ENCODE assay signal across 8 cellular contexts in the genomic region with DNA sequence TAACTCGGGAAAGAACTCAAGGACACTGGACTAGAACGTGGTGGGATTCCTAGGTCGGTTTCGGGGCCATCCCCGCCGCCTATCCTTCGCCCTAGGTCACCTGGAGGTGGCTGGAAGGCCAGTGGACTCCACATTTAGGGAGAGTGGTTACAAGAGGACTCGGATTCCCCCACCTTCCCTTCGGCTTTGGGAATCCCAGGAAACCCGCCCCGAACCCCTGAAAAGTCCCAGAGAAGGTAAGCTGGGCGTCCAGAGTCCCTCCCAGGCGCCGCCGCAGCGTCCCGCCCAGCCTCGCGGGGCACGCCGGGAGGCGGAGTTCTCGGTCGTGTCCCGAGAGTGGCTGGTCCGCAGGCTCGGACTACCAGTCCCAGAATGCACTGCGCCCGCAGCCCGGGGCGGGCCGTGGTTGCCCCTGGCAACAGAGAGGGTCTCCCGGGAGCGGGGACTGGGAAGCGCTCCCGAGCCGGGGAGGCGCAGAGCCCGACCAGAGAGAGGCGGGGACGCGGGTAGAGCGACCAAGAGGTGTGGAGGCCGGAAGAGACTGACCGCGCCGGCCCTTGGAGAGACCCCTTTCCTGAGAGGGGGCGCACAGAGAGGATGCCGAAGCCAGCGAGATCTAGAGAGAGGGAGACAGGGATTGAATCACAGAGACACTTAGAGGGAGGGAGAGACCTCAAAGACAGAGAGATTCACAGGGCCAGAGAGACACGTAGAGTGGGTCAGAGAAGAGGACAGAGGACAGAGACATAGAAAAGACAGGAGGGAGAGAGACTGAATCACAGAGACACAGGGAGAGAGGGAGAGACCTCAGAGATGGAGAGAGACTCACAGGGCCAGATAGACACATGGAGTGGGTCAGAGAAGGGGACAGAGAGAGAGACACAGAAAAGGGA. TPM values are rescaled to one million over a fixed set of nuclear protein-coding genes. Genes with fewer than 3 reads are reported as not detected.
DNase-seq lines count a peak whose midpoint lies in the region; ATAC-seq and TF ChIP-seq lines count a peak whose summit lies in the region.

No MANE protein-coding gene starts in this region.

- peaks cover 3% of the 10 kb centered on the region for H3K79me1 ChIP-seq in mesendoderm (ENCODE audit: low read length)

- peak overlapping the region; percentile 96 for H3K4me2 ChIP-seq in mesendoderm (ENCODE audit: low read length)
- no peak overlapping the region for H3K4me2 ChIP-seq in OCI-LY7 (ENCODE audit: low read length)

- peaks cover 14% of the 10 kb centered on the region for H3K36me3 ChIP-seq in endodermal cell (ENCODE audit: control insufficient read depth, insufficient read depth, low read length)
- H3K36me3 ChIP-seq in mesendoderm (ENCODE audit: control insufficient read depth, insufficient read depth, low read length): no peaks in the 10 kb centered on the region
- no peaks in the 10 kb centered on the region for H3K36me3 ChIP-seq in OCI-LY7 (ENCODE audit: insufficient read depth, low read length)

- peak overlapping the region; percentile 84 for H3K27ac Mint-ChIP-seq in endodermal cell

- peaks cover 23% of the 10 kb centered on the region for H3K27me3 Mint-ChIP-seq in endodermal cell (ENCODE audit: insufficient read depth)

- no TSS peak for BruUV-seq in OCI-LY7 (replicated peaks; lab: Mats Ljungman, UMichigan)

- no peaks in the 10 kb centered on the region for H3K9me3 Mint-ChIP-seq in endodermal cell

- peak overlapping the region; percentile 98 for H3K56ac ChIP-seq in mesendoderm (ENCODE audit: low read length)

- H4K8ac ChIP-seq in mesendoderm (ENCODE audit: low read depth, low read length): no peak overlapping the region

- peak overlapping the region; percentile 80 for H3K4me3 ChIP-seq in endodermal cell (ENCODE audit: low read length)
- peak overlapping the region; percentile 64 for H3K4me3 ChIP-seq in mesendoderm (ENCODE audit: low read length)
- no peak overlapping the region for H3K4me3 ChIP-seq in OCI-LY7 (ENCODE audit: low read depth, low read length, poor library complexity, severe bottlenecking)

- CTCF ChIA-PET in OCI-LY7 (lab: Charles Lee; ENCODE audit: unreplicated experiment): no interaction called here

- H3K4me1 Mint-ChIP-seq in endodermal cell: peaks cover 8% of the 10 kb centered on the region

- peak overlapping the region; percentile 52 for H3K18ac ChIP-seq in mesendoderm (ENCODE audit: low read length)

- no peak overlapping the region for H2BK120ac ChIP-seq in mesendoderm (ENCODE audit: low read depth, low read length)

- H3K9me3 ChIP-seq in endodermal cell (ENCODE audit: control insufficient read depth, low read length): no peaks in the 10 kb centered on the region
- H3K9me3 ChIP-seq in OCI-LY7 (ENCODE audit: low read length): no peaks in the 10 kb centered on the region

- H3K4ac ChIP-seq in mesendoderm (ENCODE audit: low read depth, low read length): peak overlapping the region; percentile 39

- H2AFZ ChIP-seq in OCI-LY7 (ENCODE audit: low read length): no peak overlapping the region

- no peaks in the 10 kb centered on the region for H3K4me1 ChIP-seq in endodermal cell (ENCODE audit: control insufficient read depth, insufficient read depth, low read length)
- peaks cover 5% of the 10 kb centered on the region for H3K4me1 ChIP-seq in mesendoderm (ENCODE audit: control insufficient read depth, low read depth, low read length)
- H3K4me1 ChIP-seq in OCI-LY7 (ENCODE audit: insufficient read depth, low read length, poor library complexity, severe bottlenecking): peaks cover 7% of the 10 kb centered on the region

- POLR2A ChIA-PET in OCI-LY7 (lab: Charles Lee): no interaction called here

- H3K27ac ChIP-seq in endodermal cell (ENCODE audit: low read depth, low read length) (no peak overlapping the region), mesendoderm (ENCODE audit: low read depth, low read length) (no peak overlapping the region), OCI-LY7 (ENCODE audit: low read depth, low read length, poor library complexity, severe bottlenecking) (no peak overlapping the region)

- peak overlapping the region; percentile 74 for H2BK5ac ChIP-seq in mesendoderm (ENCODE audit: low read length)

- WGBS in endodermal cell (ENCODE audit: insufficient coverage in 1 of 2, insufficient read length in 1 of 2), 2 experiments: 1 to 3% methylated on average over 20 to 51 of the region's 51 CpGs
- WGBS in mesendoderm (ENCODE audit: extremely low coverage, insufficient coverage, low lambda C conversion rate): no CpG with 5 or more reads among the region's 51 CpGs

- no peak overlapping the region for H3K4me3 Mint-ChIP-seq in endodermal cell

- peaks cover 6% of the 10 kb centered on the region for H3K36me3 Mint-ChIP-seq in endodermal cell (ENCODE audit: low read depth)

- intact Hi-C loops in OCI-LY7 (cut with micrococcal nuclease; ENCODE audit: unreplicated experiment): no loop called here

- DNase-seq in NCI-H748 treated with DMSO at 0.1 percent for 48 hours (lab: John Stamatoyannopoulos, UW) (peak; percentile 92), endodermal cell (peak; percentile 100), mesendoderm (peak; percentile 98), OCI-LY7 (ENCODE audit: low spot score) (no peak)
- DNase-seq in activated CD8-positive, alpha-beta memory T cell treated with anti-CD3 and anti-CD28 coated beads for 48 hours (ENCODE audit: low read depth in 2 of 3, low spot score in 2 of 3): peak in 2 of 3 experiments; percentile 71 to 73
- DNase-seq in stimulated activated CD4-positive, alpha-beta T cell treated with anti-CD3 and anti-CD28 coated beads, TNF-alpha, amount 100 ng/mL, for 4 hours (ENCODE audit: low read depth in 3 of 3): peak; percentile 54 to 63 (median 60)

- peak overlapping the region; percentile 17 for H2AK5ac ChIP-seq in mesendoderm (ENCODE audit: low read length)

- peak overlapping the region; percentile 89 for H4K5ac ChIP-seq in mesendoderm (ENCODE audit: low read length)

- peak overlapping the region; percentile 46 for H3K9ac ChIP-seq in endodermal cell (ENCODE audit: extremely low read depth, low read length, poor library complexity, severe bottlenecking)
- H3K9ac ChIP-seq in mesendoderm (ENCODE audit: low read length): peak overlapping the region; percentile 96

- peak; percentile 57 for ATAC-seq in GM18519 (IDR thresholded peaks at IDR 0.05; ENCODE audit: low FRiP score, unreplicated experiment)
- peak; percentile 78 for ATAC-seq in HG03066 (IDR thresholded peaks at IDR 0.05; ENCODE audit: low read depth, unreplicated experiment)

- no peak overlapping the region for H2BK15ac ChIP-seq in mesendoderm (replicated peaks; ENCODE audit: low read depth)

- H3K23ac ChIP-seq in mesendoderm (ENCODE audit: low read length): no peak overlapping the region

- H4K20me1 ChIP-seq in OCI-LY7 (ENCODE audit: insufficient read depth, low read length): no peaks in the 10 kb centered on the region

- H3K79me2 ChIP-seq in mesendoderm (ENCODE audit: control insufficient read depth, insufficient read depth, low read length) (no peaks in the 10 kb centered on the region), OCI-LY7 (ENCODE audit: insufficient read depth, low read depth, low read length) (no peaks in the 10 kb centered on the region)

- TF ChIP-seq CTCF in endodermal cell (conservative IDR thresholded peaks at IDR 0.05) (no peak), OCI-LY7 (conservative IDR thresholded peaks at IDR 0.05; ENCODE audit: low read length) (no peak)

- peaks cover 47% of the 10 kb centered on the region for H3K27me3 ChIP-seq in endodermal cell (ENCODE audit: control insufficient read depth, insufficient read depth, low read length, poor library complexity, severe bottlenecking)
- H3K27me3 ChIP-seq in mesendoderm (ENCODE audit: insufficient read depth, low read length, poor library complexity): peaks cover 3% of the 10 kb centered on the region

- no peaks in the 10 kb centered on the region for H3K9me2 ChIP-seq in OCI-LY7 (ENCODE audit: insufficient read depth, low read length)

RNA-seq across cellular contexts. Expression of a gene that starts 2.6 kb away (rescaled TPM):
- total RNA-seq in endodermal cell: 1 to 10 TPM; 2.7 to 5.6 TPM
- polyA plus RNA-seq in endodermal cell (2013, experiment 1 of 2): 10.6 TPM
- 8.2 TPM for polyA plus RNA-seq in endodermal cell (2013, experiment 2 of 2)
- 1.8 TPM for polyA plus RNA-seq in mesendoderm (2013, experiment 1 of 2)
- polyA plus RNA-seq in mesendoderm (2013, experiment 2 of 2): 2.0 TPM
- not detected in 2 replicates for total RNA-seq in OCI-LY7 (2014; rRNA removed; shearing (Covaris generic))
- not detected in 2 replicates for total RNA-seq in OCI-LY7 (2022)

RNA-seq across cellular contexts. Expression of a gene that starts 11.7 kb away (rescaled TPM):
- total RNA-seq in endodermal cell: 100 to 1,000 TPM; 112 to 157 TPM
- polyA plus RNA-seq in endodermal cell (2013, experiment 1 of 2): 65.5 TPM
- polyA plus RNA-seq in endodermal cell (2013, experiment 2 of 2): 69.2 TPM
- 133 TPM for polyA plus RNA-seq in mesendoderm (2013, experiment 1 of 2)
- polyA plus RNA-seq in mesendoderm (2013, experiment 2 of 2): 128 TPM
- 0.98 and 3.2 TPM in 2 replicates for total RNA-seq in OCI-LY7 (2014; rRNA removed; shearing (Covaris generic))
- 0.55 and 0.82 TPM in 2 replicates for total RNA-seq in OCI-LY7 (2022)

RNA-seq across cellular contexts. Expression of a gene that starts 29.7 kb away (rescaled TPM):
- total RNA-seq in endodermal cell (1 to 10 TPM; 2.7 to 3.4 TPM), OCI-LY7 (2022) (not detected in 2 replicates)
- polyA plus RNA-seq in endodermal cell (2013, experiment 1 of 2): 48.2 TPM
- polyA plus RNA-seq in endodermal cell (2013, experiment 2 of 2): 46.4 TPM
- polyA plus RNA-seq in mesendoderm (2013, experiment 1 of 2): 5.9 TPM
- polyA plus RNA-seq in mesendoderm (2013, experiment 2 of 2): 5.7 TPM
- not detected in 2 replicates for total RNA-seq in OCI-LY7 (2014; rRNA removed; shearing (Covaris generic))

RNA-seq across cellular contexts. Expression of a gene that starts 55.3 kb away (rescaled TPM):
- total RNA-seq in endodermal cell (1 to 10 TPM in 1 of 2 donors, under 1 TPM in 1; 0.20 to 2.6 TPM), OCI-LY7 (2022) (not detected in 2 replicates)
- polyA plus RNA-seq in endodermal cell (2013, experiment 1 of 2): 0.46 TPM
- 0.58 TPM for polyA plus RNA-seq in endodermal cell (2013, experiment 2 of 2)
- 1.0 TPM for polyA plus RNA-seq in mesendoderm (2013, experiment 1 of 2)
- 0.95 TPM for polyA plus RNA-seq in mesendoderm (2013, experiment 2 of 2)
- total RNA-seq in OCI-LY7 (2014; rRNA removed; shearing (Covaris generic)): not detected in 2 replicates

Comparison
In these comparisons a context has a peak if more than half of its experiments do, and no peak if none do; other contexts are left out.
1. RNA of a gene that starts 11.7 kb away (total RNA-seq): 112 to 157 TPM in endodermal cell; 0.55 to 3.2 TPM in OCI-LY7; every median in the first group is over 10 times any median in the second.